32 cellular contexts compared by ENCODE assay signal in genomic region chr15:65096481-65097385, GRCh38. TPM values are rescaled to one million over a fixed set of nuclear protein-coding genes. Genes with fewer than 3 reads are reported as not detected.
DNase-seq lines count a peak whose midpoint lies in the region; ATAC-seq, FAIRE-seq and TF ChIP-seq lines count a peak whose summit lies in the region.
"Had no signal": no experiment of that assay in that cellular context is flagged by ENCODE, and none has a peak within 500 bp of the region (broad histone marks: within the 10 kb centered on the region; RNA-seq: fewer than 3 reads in every experiment).

No MANE protein-coding gene starts in this region.

- peaks cover 13% of the 10 kb centered on the region for H3K4me1 Mint-ChIP-seq in astrocyte (ENCODE audit: low read depth, unreplicated experiment)
- H3K4me1 Mint-ChIP-seq in stimulated activated effector memory CD8-positive, alpha-beta T cell treated with anti-CD3 and anti-CD28 coated beads, Interleukin-12 subunit alpha, Interleukin-12 subunit beta, amount 100 ng/mL, for 72 hours: peaks cover 6% of the 10 kb centered on the region

- peaks cover 22% of the 10 kb centered on the region for H4K20me1 ChIP-seq in astrocyte (ENCODE audit: insufficient read depth, low read length)
- H4K20me1 ChIP-seq in hepatocyte (ENCODE audit: insufficient read depth, poor library complexity, severe bottlenecking): no peaks in the 10 kb centered on the region

- no peaks in the 10 kb centered on the region for H3K9me3 ChIP-seq in astrocyte (ENCODE audit: insufficient read depth, low read depth, low read length)
- no peaks in the 10 kb centered on the region for H3K9me3 ChIP-seq in hepatocyte (ENCODE audit: low read depth)
- H3K9me3 ChIP-seq: left ventricle myocardium inferior, right atrium auricular region had no signal

- H3K9ac ChIP-seq in astrocyte (ENCODE audit: low read length): no peak overlapping the region

- H3K4me1 ChIP-seq in astrocyte (ENCODE audit: insufficient read depth, low read length) (peaks cover 9% of the 10 kb centered on the region), hepatocyte (ENCODE audit: insufficient read depth) (peaks cover 18% of the 10 kb centered on the region)

- TF ChIP-seq CTCF in astrocyte (IDR thresholded peaks at IDR 0.05; ENCODE audit: insufficient read depth, low read depth, low read length) (no peak), hepatocyte (IDR thresholded peaks at IDR 0.05; ENCODE audit: poor library complexity) (no peak), GM13976 (IDR thresholded peaks at IDR 0.05; ENCODE audit: borderline replicate concordance, control extremely low read depth, extremely low read depth, insufficient read depth, missing control alignments) (no peak)

- H3K27me3 Mint-ChIP-seq in astrocyte (ENCODE audit: low read depth, unreplicated experiment): peaks cover 17% of the 10 kb centered on the region
- H3K27me3 Mint-ChIP-seq: activated CD4-positive, alpha-beta T cell treated with anti-CD3 and anti-CD28 coated beads, Interleukin-2, amount 10 ng/mL, durations not matched to agents 24 days and 14 days had no signal

- FAIRE-seq in astrocyte (lab: Jason Lieb, UNC): no peak
- FAIRE-seq: colon, H1 had no signal

- H3K36me3 ChIP-seq in astrocyte (ENCODE audit: insufficient read depth, low read length) (peaks cover 8% of the 10 kb centered on the region), hepatocyte (replicated peaks; ENCODE audit: insufficient read depth, low read depth) (no peaks in the 10 kb centered on the region)

- peaks cover 4% of the 10 kb centered on the region for H3K9me3 Mint-ChIP-seq in astrocyte (ENCODE audit: unreplicated experiment)
- H3K9me3 Mint-ChIP-seq in stimulated activated effector memory CD8-positive, alpha-beta T cell treated with anti-CD3 and anti-CD28 coated beads, Interleukin-12 subunit alpha, Interleukin-12 subunit beta, amount 100 ng/mL, for 72 hours: no peaks in the 10 kb centered on the region
- H3K9me3 Mint-ChIP-seq: activated CD4-positive, alpha-beta T cell treated with anti-CD3 and anti-CD28 coated beads, Interleukin-2, amount 10 ng/mL, durations not matched to agents 24 days and 14 days; brain; type B pancreatic cell; WTC11 had no signal

- H3K4me2 ChIP-seq in astrocyte (ENCODE audit: low read length) (peak overlapping the region; percentile 33), hepatocyte (no peak overlapping the region)

- no peak overlapping the region for H2AFZ ChIP-seq in astrocyte (ENCODE audit: low read depth, low read length)
- H2AFZ ChIP-seq in hepatocyte: no peak overlapping the region

- DNase-seq in DMS 273 (lab: John Stamatoyannopoulos, UW; ENCODE audit: unreplicated experiment): peak; percentile 7
- DNase-seq in DMS 273 treated with DMSO at 0.1 percent for 48 hours (lab: John Stamatoyannopoulos, UW): no peak
- DNase-seq in astrocyte (ENCODE audit: low read depth): no peak
- no peak for DNase-seq in hepatocyte (ENCODE audit: low spot score)
- DNase-seq in stimulated activated effector memory CD8-positive, alpha-beta T cell treated with anti-CD3 and anti-CD28 coated beads, Interleukin-12 subunit alpha, Interleukin-12 subunit beta, amount 100 ng/mL, for 72 hours (ENCODE audit: low spot score in 2 of 2): no peak
- no peak for DNase-seq in GM13976 (ENCODE audit: low spot score)
- no peak for DNase-seq in GF-D8 (lab: John Stamatoyannopoulos, UW)
- DNase-seq: activated CD4-positive, alpha-beta T cell treated with anti-CD3 and anti-CD28 coated beads, Interleukin-2, amount 10 ng/mL, durations not matched to agents 24 days and 14 days; activated CD8-positive, alpha-beta memory T cell treated with anti-CD3 and anti-CD28 coated beads for 24 hours; activated gamma-delta T cell treated with Interleukin-2 at 50 U/mL for 16 hours; activated T-cell treated with anti-CD3 and anti-CD28 coated beads for 4 hours; DND-41; effector CD8-positive, alpha-beta T cell; IMR-90; islet precursor cell; left ventricle myocardium inferior; mesenchymal stem cell; NCI-H446; NCI-H774; posterior cingulate gyrus; stimulated activated CD4-positive, alpha-beta T cell treated with anti-CD3 and anti-CD28 coated beads, Interleukin-12 subunit alpha, Interleukin-12 subunit beta, amount 100 ng/mL, for 4 hours; stimulated activated CD4-positive, alpha-beta T cell treated with anti-CD3 and anti-CD28 coated beads, Interleukin-4, amount 100 ng/mL, for 1 hour had no signal

- H3K9me2 ChIP-seq in hepatocyte (replicated peaks; ENCODE audit: insufficient read depth): no peaks in the 10 kb centered on the region

- in situ Hi-C loops in GM13976 (cut with MboI; ENCODE audit: low sequenced_read_pairs, unreplicated experiment): no loop called here

- ATAC-seq in stimulated activated effector memory CD8-positive, alpha-beta T cell treated with anti-CD3 and anti-CD28 coated beads, Interleukin-12 subunit alpha, Interleukin-12 subunit beta, amount 100 ng/mL, for 72 hours: no peak
- no peak for ATAC-seq in HG03175 (IDR thresholded peaks at IDR 0.05; ENCODE audit: unreplicated experiment)
- ATAC-seq: WTC11 had no signal

- H3K27ac Mint-ChIP-seq in astrocyte (ENCODE audit: unreplicated experiment): no peak overlapping the region
- H3K27ac Mint-ChIP-seq in stimulated activated effector memory CD8-positive, alpha-beta T cell treated with anti-CD3 and anti-CD28 coated beads, Interleukin-12 subunit alpha, Interleukin-12 subunit beta, amount 100 ng/mL, for 72 hours: peak overlapping the region; percentile 71
- H3K27ac Mint-ChIP-seq: activated CD4-positive, alpha-beta T cell treated with anti-CD3 and anti-CD28 coated beads, Interleukin-2, amount 10 ng/mL, durations not matched to agents 24 days and 14 days; brain; type B pancreatic cell; WTC11 had no signal

- 90% methylated on average over 6 of the region's 6 CpGs for WGBS in hepatocyte (ENCODE audit: low lambda C conversion rate, missing lambda C conversion rate)

- H3K27me3 ChIP-seq in astrocyte (ENCODE audit: insufficient read depth, low read length) (no peaks in the 10 kb centered on the region), hepatocyte (no peaks in the 10 kb centered on the region)
- H3K27me3 ChIP-seq: right atrium auricular region had no signal

- H3K4me3 ChIP-seq in astrocyte (ENCODE audit: insufficient read depth, low read depth, low read length): no peak overlapping the region
- H3K4me3 ChIP-seq in hepatocyte: no peak overlapping the region
- H3K4me3 ChIP-seq: left ventricle myocardium inferior, right atrium auricular region had no signal

- H3K4me3 Mint-ChIP-seq in astrocyte (ENCODE audit: unreplicated experiment): no peak overlapping the region
- no peak overlapping the region for H3K4me3 Mint-ChIP-seq in stimulated activated effector memory CD8-positive, alpha-beta T cell treated with anti-CD3 and anti-CD28 coated beads, Interleukin-12 subunit alpha, Interleukin-12 subunit beta, amount 100 ng/mL, for 72 hours
- H3K4me3 Mint-ChIP-seq: activated CD4-positive, alpha-beta T cell treated with anti-CD3 and anti-CD28 coated beads, Interleukin-2, amount 10 ng/mL, durations not matched to agents 24 days and 14 days; brain; type B pancreatic cell; WTC11 had no signal

- no peaks in the 10 kb centered on the region for H3K79me2 ChIP-seq in astrocyte (ENCODE audit: insufficient read depth, low read length)
- no peaks in the 10 kb centered on the region for H3K79me2 ChIP-seq in hepatocyte

- H3K36me3 Mint-ChIP-seq in astrocyte (ENCODE audit: low read depth, unreplicated experiment): peaks cover 39% of the 10 kb centered on the region
- H3K36me3 Mint-ChIP-seq in stimulated activated effector memory CD8-positive, alpha-beta T cell treated with anti-CD3 and anti-CD28 coated beads, Interleukin-12 subunit alpha, Interleukin-12 subunit beta, amount 100 ng/mL, for 72 hours: peaks cover 32% of the 10 kb centered on the region
- H3K36me3 Mint-ChIP-seq: WTC11 had no signal

- H3K27ac ChIP-seq in astrocyte (ENCODE audit: low read depth, low read length): no peak overlapping the region
- H3K27ac ChIP-seq in hepatocyte: peak overlapping the region; percentile 45
- H3K27ac ChIP-seq: 22Rv1, left ventricle myocardium inferior, right atrium auricular region had no signal

RNA-seq across cellular contexts. Expression of gene UBAP1L, which starts 18.3 kb away (rescaled TPM):
- total RNA-seq in astrocyte (1.8 and 1.9 TPM in 2 replicates), hepatocyte (0.96 and 1.8 TPM in 2 replicates)
- polyA plus RNA-seq in hepatocyte: 2.5 and 3.0 TPM in 2 replicates

RNA-seq across cellular contexts. Expression of gene KBTBD13, which starts 20.2 kb away (rescaled TPM):
- total RNA-seq in astrocyte (not detected in 2 replicates), hepatocyte (not detected in 2 replicates)
- polyA plus RNA-seq in hepatocyte: 0.10 and 0.56 TPM in 2 replicates
- total RNA-seq: activated CD4-positive, alpha-beta T cell treated with anti-CD3 and anti-CD28 coated beads, Interleukin-2, amount 10 ng/mL, durations not matched to agents 24 days and 14 days; epithelial cell of proximal tubule; H1; IMR-90; SK-MEL-5; WTC11 had no signal
- polyA plus RNA-seq: H1, IMR-90 had no signal

RNA-seq across cellular contexts. Expression of gene RASL12, which starts 28.9 kb away (rescaled TPM):
- total RNA-seq in astrocyte: 0.32 and 0.36 TPM in 2 replicates
- 6.4 and 6.5 TPM in 2 replicates for total RNA-seq in hepatocyte
- polyA plus RNA-seq in hepatocyte: 4.6 and 5.1 TPM in 2 replicates
- total RNA-seq: activated CD4-positive, alpha-beta T cell treated with anti-CD3 and anti-CD28 coated beads, Interleukin-2, amount 10 ng/mL, durations not matched to agents 24 days and 14 days; epithelial cell of proximal tubule; SK-MEL-5 had no signal

RNA-seq across cellular contexts. Expression of gene PDCD7, which starts 36.9 kb away (rescaled TPM):
- total RNA-seq in astrocyte (12.3 and 15.0 TPM in 2 replicates), hepatocyte (15.2 and 18.7 TPM in 2 replicates)
- polyA plus RNA-seq in hepatocyte: 13.6 and 17.5 TPM in 2 replicates

RNA-seq across cellular contexts. Expression of gene SLC51B, which starts 51.5 kb away (rescaled TPM):
- total RNA-seq in astrocyte (not detected in 2 replicates), hepatocyte (6.5 and 8.8 TPM in 2 replicates)
- 5.8 and 8.6 TPM in 2 replicates for polyA plus RNA-seq in hepatocyte
- total RNA-seq: activated CD4-positive, alpha-beta T cell treated with anti-CD3 and anti-CD28 coated beads, Interleukin-2, amount 10 ng/mL, durations not matched to agents 24 days and 14 days; epithelial cell of proximal tubule; H1; IMR-90; left ventricle myocardium inferior; right atrium auricular region; WTC11 had no signal
- polyA plus RNA-seq: H1, IMR-90 had no signal
